In genomic region chr3:134609821-134610454, GRCh38 we compare ENCODE assay signal across 23 cellular contexts. TPM values are rescaled to one million over a fixed set of nuclear protein-coding genes. Genes with fewer than 3 reads are reported as not detected.
"Had no signal": no experiment of that assay in that cellular context is flagged by ENCODE, and none has a peak within 500 bp of the region (broad histone marks: within the 10 kb centered on the region; RNA-seq: fewer than 3 reads in every experiment).

No MANE protein-coding gene starts in this region.

- H3K4me3 Mint-ChIP-seq: activated naive CD8-positive, alpha-beta T cell; nephron; stimulated activated naive CD8-positive, alpha-beta T cell treated with anti-CD3 and anti-CD28 coated beads, Interleukin-15, amount 100 ng/mL, for 72 hours had no signal

- DNase-seq: activated CD4-positive, alpha-beta T cell treated with anti-CD3 and anti-CD28 coated beads for 1 hour; activated T-cell treated with anti-CD3 and anti-CD28 coated beads for 4 hours; amniotic stem cell; body of pancreas; erythroblast; gastrocnemius medialis; left ventricle myocardium inferior; mammary epithelial cell; midbrain; occipital lobe; psoas muscle; right lobe of liver; small intestine; stimulated activated CD4-positive, alpha-beta T cell treated with anti-CD3 and anti-CD28 coated beads, Interleukin-15, amount 100 ng/mL, for 24 hours; stimulated activated CD4-positive, alpha-beta T cell treated with anti-CD3 and anti-CD28 coated beads, Interleukin-2, amount 100 ng/mL, for 48 hours; stimulated activated naive CD8-positive, alpha-beta T cell treated with anti-CD3 and anti-CD28 coated beads, Interleukin-15, amount 100 ng/mL, for 72 hours; T-helper 2 cell; transverse colon had no signal

- H3K27ac ChIP-seq: body of pancreas, gastrocnemius medialis, left ventricle myocardium inferior, psoas muscle, right lobe of liver, suprapubic skin, transverse colon, VCaP had no signal

- H3K9me3 Mint-ChIP-seq: nephron; stimulated activated naive CD8-positive, alpha-beta T cell treated with anti-CD3 and anti-CD28 coated beads, Interleukin-15, amount 100 ng/mL, for 72 hours had no signal

- H3K36me3 ChIP-seq: gastrocnemius medialis, left ventricle myocardium inferior, right lobe of liver, transverse colon had no signal

- H3K27ac Mint-ChIP-seq: activated naive CD8-positive, alpha-beta T cell; nephron had no signal

- H3K4me1 Mint-ChIP-seq: stimulated activated naive CD8-positive, alpha-beta T cell treated with anti-CD3 and anti-CD28 coated beads, Interleukin-15, amount 100 ng/mL, for 72 hours had no signal

- H3K36me3 Mint-ChIP-seq: activated naive CD8-positive, alpha-beta T cell had no signal

- H3K4me3 ChIP-seq: body of pancreas, gastrocnemius medialis, left ventricle myocardium inferior, psoas muscle, right lobe of liver, suprapubic skin, transverse colon had no signal

- ATAC-seq: body of pancreas; gastrocnemius medialis; psoas muscle; right lobe of liver; stimulated activated naive CD8-positive, alpha-beta T cell treated with anti-CD3 and anti-CD28 coated beads, Interleukin-15, amount 100 ng/mL, for 72 hours had no signal

- H3K27me3 ChIP-seq: body of pancreas, gastrocnemius medialis, right lobe of liver, suprapubic skin, transverse colon had no signal

- H3K9me3 ChIP-seq: body of pancreas, gastrocnemius medialis, left ventricle myocardium inferior, psoas muscle, right lobe of liver, suprapubic skin, transverse colon had no signal

- H3K4me1 ChIP-seq: body of pancreas, right lobe of liver, suprapubic skin, transverse colon had no signal

RNA-seq across cellular contexts. Expression of gene KY, which starts 40.9 kb away (rescaled TPM):
- total RNA-seq: activated CD8-positive, alpha-beta memory T cell treated with anti-CD3 and anti-CD28 coated beads for 36 hours; right lobe of liver had no signal
